In the genomic region with DNA sequence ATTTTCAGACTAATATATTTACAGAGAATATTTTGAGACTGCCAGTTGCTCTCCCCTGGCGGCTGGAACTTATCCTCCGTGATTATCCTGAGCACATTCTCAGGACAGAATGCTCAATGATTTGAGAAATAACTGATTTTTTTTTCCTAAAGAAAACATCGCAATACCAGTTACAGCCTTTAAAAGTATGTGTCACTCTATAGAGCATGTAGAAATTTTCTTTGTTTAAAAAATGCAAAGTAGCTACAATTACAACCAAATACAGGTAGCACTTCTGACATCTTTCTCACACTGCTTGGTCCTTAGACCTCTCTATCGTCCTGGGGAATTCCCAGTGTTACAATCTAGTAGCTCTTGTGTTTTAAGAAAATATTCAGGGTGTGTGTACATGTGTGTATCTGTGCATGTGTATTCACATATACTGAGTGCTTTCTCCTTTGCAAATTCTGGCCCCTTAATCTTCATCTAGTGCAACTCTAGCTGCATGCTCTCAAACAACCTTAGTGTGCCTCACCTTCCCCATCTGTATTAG, we compare ENCODE assay signal across 18 cellular contexts. TPM values are rescaled to one million over a fixed set of nuclear protein-coding genes. Genes with fewer than 3 reads are reported as not detected.
"Had no signal": no experiment of that assay in that cellular context is flagged by ENCODE, and none has a peak within 500 bp of the region (broad histone marks: within the 10 kb centered on the region; RNA-seq: fewer than 3 reads in every experiment).

No MANE protein-coding gene starts in this region.

- ATAC-seq: gastrocnemius medialis, heart left ventricle had no signal

- H3K4me3 ChIP-seq: gastrocnemius medialis, heart left ventricle, sigmoid colon, tibial nerve had no signal

- H3K9me3 Mint-ChIP-seq: activated naive CD8-positive, alpha-beta T cell treated with anti-CD3 and anti-CD28 coated beads for 36 hours; activated T-helper 1 cell treated with anti-CD3 and anti-CD28 coated beads, Interleukin-12 subunit alpha, Interleukin-12 subunit beta, Interleukin-2, Interleukin-4 antibody, amounts not matched to agents 30 ng/mL and 10 ng/mL and 1 ng/mL, durations not matched to agents 14 hours and 24 hours and 36 hours; endodermal cell; nephron had no signal

- FAIRE-seq: colon, TTC549 had no signal

- H3K36me3 Mint-ChIP-seq: activated naive CD8-positive, alpha-beta T cell treated with anti-CD3 and anti-CD28 coated beads for 36 hours had no signal

- H3K27ac Mint-ChIP-seq: activated naive CD8-positive, alpha-beta T cell treated with anti-CD3 and anti-CD28 coated beads for 36 hours; activated T-helper 1 cell treated with anti-CD3 and anti-CD28 coated beads, Interleukin-12 subunit alpha, Interleukin-12 subunit beta, Interleukin-2, Interleukin-4 antibody, amounts not matched to agents 30 ng/mL and 10 ng/mL and 1 ng/mL, durations not matched to agents 14 hours and 24 hours and 36 hours; endodermal cell; nephron had no signal

- H3K36me3 ChIP-seq: gastrocnemius medialis, heart left ventricle, sigmoid colon, tibial nerve had no signal

- H3K9me3 ChIP-seq: gastrocnemius medialis, heart left ventricle, sigmoid colon, tibial nerve had no signal

- H3K27ac ChIP-seq: sigmoid colon had no signal

- DNase-seq: activated CD4-positive, alpha-beta T cell treated with anti-CD3 and anti-CD28 coated beads, Interleukin-2, amount 50 U/mL, for 48 hours; activated gamma-delta T cell treated with Interleukin-2 at 50 U/mL for 16 hours; activated naive CD8-positive, alpha-beta T cell treated with anti-CD3 and anti-CD28 coated beads for 36 hours; amniotic stem cell; endodermal cell; erythroblast; gastrocnemius medialis; heart left ventricle; nucleus accumbens; sigmoid colon; stimulated activated CD8-positive, alpha-beta memory T cell treated with anti-CD3 and anti-CD28 coated beads, Interleukin-4, amount 100 ng/mL, for 48 hours; stimulated activated naive CD4-positive, alpha-beta T cell had no signal

- H3K27me3 ChIP-seq: gastrocnemius medialis, heart left ventricle, sigmoid colon, tibial nerve had no signal

- H3K4me1 Mint-ChIP-seq: activated naive CD8-positive, alpha-beta T cell treated with anti-CD3 and anti-CD28 coated beads for 36 hours had no signal

- H3K4me3 Mint-ChIP-seq: activated naive CD8-positive, alpha-beta T cell treated with anti-CD3 and anti-CD28 coated beads for 36 hours; activated T-helper 1 cell treated with anti-CD3 and anti-CD28 coated beads, Interleukin-12 subunit alpha, Interleukin-12 subunit beta, Interleukin-2, Interleukin-4 antibody, amounts not matched to agents 30 ng/mL and 10 ng/mL and 1 ng/mL, durations not matched to agents 14 hours and 24 hours and 36 hours; endodermal cell; nephron had no signal

RNA-seq across cellular contexts. Expression of a gene that starts 56.2 kb away (rescaled TPM):
- total RNA-seq: SK-MEL-5 had no signal
